In genomic region chr13:107144432-107144831, GRCh38 we compare ENCODE assay signal across 12 cellular contexts.
A peak's percentile ranks its signal among the peaks of the same experiment; 100 is the strongest.
DNase-seq lines count a peak whose midpoint lies in the region; ATAC-seq and TF ChIP-seq lines count a peak whose summit lies in the region.
"Had no signal": no experiment of that assay in that cellular context is flagged by ENCODE, and none has a peak within 500 bp of the region (broad histone marks: within the 10 kb centered on the region; RNA-seq: fewer than 3 reads in every experiment).

No MANE protein-coding gene starts in this region.

- in situ Hi-C loops in GM23248 (cut with MboI) (no loop called here), GM13977 (cut with MboI; ENCODE audit: low pct_unique_long_range_greater_than_20kb, low sequenced_read_pairs, unreplicated experiment) (no loop called here)

- H3K9me3 ChIP-seq in GM23248 (ENCODE audit: low read depth) (no peaks in the 10 kb centered on the region), mucosa of descending colon (no peaks in the 10 kb centered on the region)
- H3K9me3 ChIP-seq: suprapubic skin had no signal

- no peaks in the 10 kb centered on the region for H3K36me3 Mint-ChIP-seq in mesothelial cell of epicardium
- H3K36me3 Mint-ChIP-seq: activated naive CD8-positive, alpha-beta T cell had no signal

- H3K27me3 Mint-ChIP-seq in mesothelial cell of epicardium (ENCODE audit: low read depth), result no peaks in the 10 kb centered on the region
- H3K27me3 Mint-ChIP-seq: activated naive CD8-positive, alpha-beta T cell had no signal

- H3K4me1 Mint-ChIP-seq in mesothelial cell of epicardium, result peaks cover 11% of the 10 kb centered on the region

- no peak overlapping the region for H3K27ac Mint-ChIP-seq in mesothelial cell of epicardium
- H3K27ac Mint-ChIP-seq: activated naive CD8-positive, alpha-beta T cell had no signal

- intact Hi-C loops in mucosa of descending colon (cut with DNase I, micrococcal nuclease), result no loop called here

- 0 out of 2 replicates have a peak, but pooled peaks cover 15% of the 10 kb centered on the region for H3K27me3 ChIP-seq in GM23248 (replicated peaks; ENCODE audit: insufficient read depth)
- H3K27me3 ChIP-seq: suprapubic skin had no signal

- no peak overlapping the region for H2AFZ ChIP-seq in GM23248

- TF ChIP-seq CTCF in mesothelial cell of epicardium (IDR thresholded peaks at IDR 0.05; ENCODE audit: unreplicated experiment), result peak; percentile 36
- no peak for TF ChIP-seq CTCF in GM13977 (IDR thresholded peaks at IDR 0.05; ENCODE audit: extremely low read depth, insufficient read depth, missing control alignments)
- no peak for TF ChIP-seq CTCF in mucosa of descending colon (IDR thresholded peaks at IDR 0.05)

- ATAC-seq in mucosa of descending colon, result no peak
- ATAC-seq: sciatic nerve had no signal

- no peaks in the 10 kb centered on the region for H3K9me2 ChIP-seq in GM23248 (ENCODE audit: insufficient read depth)

- no peaks in the 10 kb centered on the region for H4K20me1 ChIP-seq in GM23248 (ENCODE audit: insufficient read depth)

- H3F3A ChIP-seq in GM23248 (ENCODE audit: insufficient read depth), result no peaks in the 10 kb centered on the region

- peaks cover 7% of the 10 kb centered on the region for H3K9me3 Mint-ChIP-seq in mesothelial cell of epicardium

- no peak overlapping the region for H3K27ac ChIP-seq in GM23248
- H3K27ac ChIP-seq: suprapubic skin had no signal

- DNase-seq in GM23248, result peak; percentile 22
- DNase-seq in NCI-H1694 (lab: John Stamatoyannopoulos, UW), result peak; percentile 28
- peak; percentile 37 for DNase-seq in dermis blood vessel endothelial cell
- no peak for DNase-seq in mesothelial cell of epicardium (ENCODE audit: low spot score in 2 of 2, unreplicated experiment in 2 of 2)
- DNase-seq in NK-92 (lab: John Stamatoyannopoulos, UW; ENCODE audit: unreplicated experiment), result no peak
- no peak for DNase-seq in GM13977 (ENCODE audit: low spot score)
- DNase-seq in mucosa of descending colon, result no peak
- DNase-seq: GOT3, T-helper 9 cell had no signal

- H3K36me3 ChIP-seq in GM23248 (ENCODE audit: low read depth) (no peaks in the 10 kb centered on the region), mucosa of descending colon (ENCODE audit: low read depth) (no peaks in the 10 kb centered on the region)
- H3K36me3 ChIP-seq: suprapubic skin had no signal

- no peak overlapping the region for H3K4me2 ChIP-seq in GM23248 (ENCODE audit: unreplicated experiment)

- no peak overlapping the region for H3K4me3 ChIP-seq in GM23248
- no peak overlapping the region for H3K4me3 ChIP-seq in mucosa of descending colon
- H3K4me3 ChIP-seq: suprapubic skin had no signal

- H3K4me1 ChIP-seq in GM23248 (ENCODE audit: insufficient read depth) (no peaks in the 10 kb centered on the region), mucosa of descending colon (ENCODE audit: low read depth) (no peaks in the 10 kb centered on the region)
- H3K4me1 ChIP-seq: suprapubic skin had no signal

- no peak overlapping the region for H3K9ac ChIP-seq in GM23248

- no peak overlapping the region for H3K4me3 Mint-ChIP-seq in mesothelial cell of epicardium
- H3K4me3 Mint-ChIP-seq: activated naive CD8-positive, alpha-beta T cell had no signal

- no peaks in the 10 kb centered on the region for H3K79me2 ChIP-seq in GM23248 (ENCODE audit: insufficient read depth)

Comparison
In these comparisons a context has a peak if more than half of its experiments do, and no peak if none do; other contexts are left out.
1. DNase-seq: peak in GM23248 (single experiment), NCI-H1694 (single experiment) and dermis blood vessel endothelial cell (single experiment); none in mesothelial cell of epicardium (0 of 2), NK-92 (single experiment), GM13977 (single experiment) and mucosa of descending colon (0 of 3).